ENCODE assay signal across 30 cellular contexts in genomic region chr15:28004143-28005003, GRCh38.
DNase-seq lines count a peak whose midpoint lies in the region; TF ChIP-seq lines count a peak whose summit lies in the region.
"Had no signal": no experiment of that assay in that cellular context is flagged by ENCODE, and none has a peak within 500 bp of the region (broad histone marks: within the 10 kb centered on the region; RNA-seq: fewer than 3 reads in every experiment).

No MANE protein-coding gene starts in this region.

- no peaks in the 10 kb centered on the region for H3K27me3 ChIP-seq in H7 (ENCODE audit: control insufficient read depth, insufficient read depth, low read length)

- TF ChIP-seq CTCF in fibroblast of mammary gland (conservative IDR thresholded peaks at IDR 0.05; ENCODE audit: control insufficient read depth, insufficient read depth, low read depth, low read length): no peak

- peak overlapping the region; percentile 29 for H3K27ac ChIP-seq in angular gyrus (ENCODE audit: low read depth, low read length)
- H3K27ac ChIP-seq: A549, epithelial cell of prostate, GM23248, SK-N-MC had no signal

- intact Hi-C loops in posterior vena cava (cut with DNase I): loop anchor here in 1 of 2 donors (5.0 kb wide), 1 partner anchor 1762 kb away; no protein-coding TSS in a partner anchor

- DNase-seq in D341Med (ENCODE audit: low spot score) (peak; percentile 12), fibroblast of mammary gland (ENCODE audit: low read depth) (peak; percentile 1), posterior vena cava (ENCODE audit: low spot score) (peak; percentile 65), H7 (no peak), NCI-H526 treated with DMSO at 0.1 percent for 48 hours (lab: John Stamatoyannopoulos, UW) (no peak)
- DNase-seq in activated naive CD4-positive, alpha-beta T cell treated with Interleukin-2 at 50 U/mL for 16 hours: no peak
- DNase-seq in activated CD4-positive, alpha-beta T cell treated with anti-CD3 and anti-CD28 coated beads for 48 hours: no peak
- DNase-seq: activated B cell treated with CpG ODN at 0.5 μM for 24 hours; activated T-cell treated with anti-CD3 and anti-CD28 coated beads, Interleukin-2, amount 50 U/mL, for 48 hours; AML-193; amniotic stem cell; CD4-positive, alpha-beta T cell; DND-41; effector CD8-positive, alpha-beta T cell; glutamatergic neuron; GM23248; left colon; mesenchymal stem cell; NCI-H1105; NCI-H187 treated with DMSO at 0.1 percent for 48 hours; NCI-H2171 treated with DMSO at 0.1 percent for 48 hours; NCI-H510A; stimulated activated naive B cell treated with anti-CD40 and anti-IgM and Interleukin-4, amounts not matched to agents 10 μg/mL and 1 μg/mL and 100 μg/mL, for 72 hours; substantia nigra; T-helper 1 cell had no signal

- H3K36me3 ChIP-seq in H7 (replicated peaks; ENCODE audit: control insufficient read depth, insufficient read depth, low read length): no peaks in the 10 kb centered on the region

- H3K4me3 ChIP-seq in fibroblast of mammary gland (ENCODE audit: control insufficient read depth, low read depth, low read length) (no peak overlapping the region), H7 (ENCODE audit: insufficient read depth, low read depth, low read length) (no peak overlapping the region)
- H3K4me3 ChIP-seq: A549, GM23248, K562, SK-N-MC had no signal

Comparison
In these comparisons a context has a peak if more than half of its experiments do, and no peak if none do; other contexts are left out.
1. DNase-seq: peak in D341Med (single experiment), fibroblast of mammary gland (single experiment) and posterior vena cava (single experiment); none in H7 (single experiment), activated naive CD4-positive, alpha-beta T cell treated with Interleukin-2 at 50 U/mL for 16 hours (single experiment), NCI-H526 treated with DMSO at 0.1 percent for 48 hours (single experiment) and activated CD4-positive, alpha-beta T cell treated with anti-CD3 and anti-CD28 coated beads for 48 hours (single experiment).